10 cellular contexts compared by ENCODE assay signal in the genomic region with DNA sequence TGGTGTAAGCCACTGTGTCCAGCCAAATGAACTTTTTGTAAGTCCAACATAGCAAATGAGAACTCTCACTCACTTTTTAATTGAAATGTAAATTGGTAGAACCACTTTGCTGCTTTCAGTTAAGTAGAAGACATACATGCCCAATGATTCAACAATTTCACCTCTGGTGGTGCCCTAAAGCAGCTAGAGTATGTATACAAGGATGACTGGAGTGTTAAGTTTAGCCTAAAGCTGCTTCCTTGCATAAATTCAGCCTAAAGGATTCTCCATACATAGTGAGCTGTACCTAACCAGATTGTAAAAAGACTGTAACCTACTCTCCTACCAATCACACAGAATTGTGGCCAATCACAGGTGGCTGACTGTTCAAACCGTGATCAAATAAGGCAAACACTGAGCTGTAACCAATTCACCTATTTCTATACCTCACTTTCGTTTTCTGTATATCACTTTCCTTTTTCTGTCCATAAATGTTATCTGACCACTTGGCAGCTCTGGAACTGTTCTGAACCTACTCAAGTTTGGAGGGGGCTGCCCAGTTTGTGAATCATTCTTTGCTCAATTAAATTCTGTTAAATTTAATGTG. TPM values are rescaled to one million over a fixed set of nuclear protein-coding genes. Genes with fewer than 3 reads are reported as not detected.
A peak's percentile ranks its signal among the peaks of the same experiment; 100 is the strongest.
DNase-seq lines count a peak whose midpoint lies in the region; ATAC-seq and TF ChIP-seq lines count a peak whose summit lies in the region.
"Had no signal": no experiment of that assay in that cellular context is flagged by ENCODE, and none has a peak within 500 bp of the region (broad histone marks: within the 10 kb centered on the region; RNA-seq: fewer than 3 reads in every experiment).

No MANE protein-coding gene starts in this region.

- intact Hi-C loops in mucosa of descending colon (cut with DNase I, micrococcal nuclease), result no loop called here
- intact Hi-C loops in Calu3 (cut with micrococcal nuclease; ENCODE audit: unreplicated experiment), result no loop called here

- BruUV-seq in Calu3 (replicated peaks; lab: Mats Ljungman, UMichigan), result no TSS peak

- H3K4me3 ChIP-seq in GM12865 (ENCODE audit: low read depth, low read length) (no peak overlapping the region; the same call in 1 of the 2 replicates), mucosa of descending colon (no peak overlapping the region)
- H3K4me3 ChIP-seq: skin epidermis had no signal

- peaks cover 14% of the 10 kb centered on the region for H3K4me1 Mint-ChIP-seq in Calu3 (ENCODE audit: low read depth, unreplicated experiment)

- no peaks in the 10 kb centered on the region for H3K9me3 ChIP-seq in mucosa of descending colon

- H3K9me3 Mint-ChIP-seq in Calu3 (ENCODE audit: low read depth, unreplicated experiment), result no peaks in the 10 kb centered on the region

- TF ChIP-seq CTCF in GM12865 (IDR thresholded peaks at IDR 0.05; ENCODE audit: insufficient read depth, low read depth, low read length, missing control alignments), result no peak
- no peak for TF ChIP-seq CTCF in mucosa of descending colon (IDR thresholded peaks at IDR 0.05)
- TF ChIP-seq CTCF in Calu3 (IDR thresholded peaks at IDR 0.05; ENCODE audit: unreplicated experiment), result no peak

- DNase-seq in GM12865 (ENCODE audit: low read depth) (peak; percentile 74), mucosa of descending colon (no peak), DMS114 treated with DMSO at 0.1 percent for 48 hours (lab: John Stamatoyannopoulos, UW; ENCODE audit: unreplicated experiment) (no peak), LoVo (ENCODE audit: low spot score) (no peak), Calu3 (no peak)
- no peak for DNase-seq in activated CD4-positive, alpha-beta T cell treated with anti-CD3 and anti-CD28 coated beads for 1 hour
- DNase-seq: activated CD8-positive, alpha-beta memory T cell treated with anti-CD3 and anti-CD28 coated beads, Interleukin-2, amount 50 U/mL, for 4 hours had no signal

- no peak overlapping the region for H3K27ac Mint-ChIP-seq in Calu3 (ENCODE audit: unreplicated experiment)

- CTCF ChIA-PET in Calu3 (lab: Charles Lee), result no interaction called here

- no peaks in the 10 kb centered on the region for H3K27me3 Mint-ChIP-seq in Calu3 (ENCODE audit: unreplicated experiment)

- no peaks in the 10 kb centered on the region for H3K36me3 ChIP-seq in mucosa of descending colon (ENCODE audit: low read depth)

- no peaks in the 10 kb centered on the region for H3K36me3 Mint-ChIP-seq in Calu3 (ENCODE audit: insufficient read depth, unreplicated experiment)

- H3K4me1 ChIP-seq in mucosa of descending colon (ENCODE audit: low read depth), result peaks cover 8% of the 10 kb centered on the region

- ATAC-seq in GM19467 (IDR thresholded peaks at IDR 0.05; ENCODE audit: unreplicated experiment) (peak; percentile 46), HG03460 (IDR thresholded peaks at IDR 0.05; ENCODE audit: unreplicated experiment) (peak; percentile 53), mucosa of descending colon (peak; percentile 90)

- no peak overlapping the region for H3K4me3 Mint-ChIP-seq in Calu3 (ENCODE audit: low read depth, unreplicated experiment)

RNA-seq across cellular contexts. Expression of a gene that starts 39.9 kb away (rescaled TPM):
- total RNA-seq in mucosa of descending colon (10 to 100 TPM; 53.4 to 68.3 (median 64.7) TPM), Calu3 (2022) (42.6 and 49.1 TPM in 2 replicates)
